Comparison of ENCODE assay signal across 9 cellular contexts in the genomic region with DNA sequence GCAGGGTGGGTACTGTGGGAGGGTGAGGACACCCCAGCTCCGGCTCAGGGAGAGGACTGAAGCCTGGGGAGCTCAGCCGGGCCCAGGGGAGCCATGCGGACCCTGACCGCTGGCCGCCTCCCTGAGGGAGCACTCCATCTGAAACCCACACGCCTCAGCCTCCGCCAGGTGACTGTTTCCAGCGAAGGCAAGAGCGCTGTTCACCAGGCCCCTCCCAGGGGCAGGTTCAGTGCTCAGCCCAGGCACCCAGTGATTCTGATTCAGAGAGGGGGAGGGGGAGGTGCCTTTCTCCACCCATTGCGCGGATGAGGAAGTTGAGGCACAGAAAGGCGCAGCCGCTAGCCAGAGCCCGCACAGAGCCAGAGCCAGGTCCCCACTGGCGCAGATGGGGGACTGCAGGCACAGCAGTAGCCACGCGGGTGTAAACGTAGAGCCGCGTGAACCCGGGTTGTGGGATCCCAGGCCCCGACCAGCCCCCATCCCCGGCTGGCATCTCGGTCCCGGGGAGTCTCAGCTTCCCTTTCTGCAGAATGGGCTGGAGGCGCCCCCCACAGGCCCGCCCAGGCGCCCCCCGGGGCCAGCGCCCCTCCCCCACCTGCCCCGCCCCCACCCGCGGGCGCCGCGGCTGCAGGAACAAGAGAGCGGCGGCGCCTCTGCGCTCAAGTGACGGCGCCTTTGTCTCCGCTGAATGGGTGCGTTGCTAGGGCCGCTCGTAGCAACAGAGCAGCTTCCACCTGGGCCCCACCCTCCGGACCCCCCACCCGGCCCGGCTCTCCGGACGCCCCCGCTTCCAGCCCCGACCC. TPM values are rescaled to one million over a fixed set of nuclear protein-coding genes. Genes with fewer than 3 reads are reported as not detected.
A peak's percentile ranks its signal among the peaks of the same experiment; 100 is the strongest.
DNase-seq lines count a peak whose midpoint lies in the region; ATAC-seq, FAIRE-seq and TF ChIP-seq lines count a peak whose summit lies in the region.
"Had no signal": no experiment of that assay in that cellular context is flagged by ENCODE, and none has a peak within 500 bp of the region (broad histone marks: within the 10 kb centered on the region; RNA-seq: fewer than 3 reads in every experiment).

No MANE protein-coding gene starts in this region.

- H3K9me2 ChIP-seq in hepatocyte (replicated peaks; ENCODE audit: insufficient read depth), result no peaks in the 10 kb centered on the region

- H3K4me2 ChIP-seq in HepG2 (ENCODE audit: low read depth, low read length) (peak overlapping the region; percentile 47; the same call in 1 of the 2 replicates), hepatocyte (peak overlapping the region; percentile 92)

- no peaks in the 10 kb centered on the region for H3K36me3 ChIP-seq in HepG2 (replicated peaks in 1 of 2; ENCODE audit: control insufficient read depth in 1 of 2, insufficient read depth in 2 of 2, low read length in 2 of 2)
- no peaks in the 10 kb centered on the region for H3K36me3 ChIP-seq in right lobe of liver
- no peaks in the 10 kb centered on the region for H3K36me3 ChIP-seq in hepatocyte (replicated peaks; ENCODE audit: insufficient read depth, low read depth)

- H3K79me2 ChIP-seq in HepG2 (ENCODE audit: insufficient read depth, low read length), result no peaks in the 10 kb centered on the region
- H3K79me2 ChIP-seq in hepatocyte, result no peaks in the 10 kb centered on the region

- H3K4me1 ChIP-seq in HepG2 (ENCODE audit: insufficient read depth, low read length) (peaks cover 41% of the 10 kb centered on the region), right lobe of liver (peaks cover 0 to 3% (median 0%) of the 10 kb centered on the region in 4 donors), hepatocyte (ENCODE audit: insufficient read depth) (peaks cover 9% of the 10 kb centered on the region)

- 32% methylated on average over 18 of the region's 53 CpGs for WGBS in HepG2 (ENCODE audit: low lambda C conversion rate)
- 11% methylated on average over 9 of the region's 53 CpGs for WGBS in right lobe of liver (ENCODE audit: insufficient coverage, low coverage, low lambda C conversion rate, missing lambda C conversion rate)
- WGBS in hepatocyte (ENCODE audit: low lambda C conversion rate, missing lambda C conversion rate), result 31% methylated on average over 22 of the region's 53 CpGs

- H4K20me1 ChIP-seq in HepG2 (ENCODE audit: insufficient read depth, low read length) (no peaks in the 10 kb centered on the region), hepatocyte (ENCODE audit: insufficient read depth, poor library complexity, severe bottlenecking) (no peaks in the 10 kb centered on the region)

- no peak for TF ChIP-seq RAD21 in HepG2 (CRISPR knock-in tag; IDR thresholded peaks at IDR 0.05)

- no peak for TF ChIP-seq CTCF in HepG2 (CRISPR knock-in tag; IDR thresholded peaks at IDR 0.05)
- no peak for TF ChIP-seq CTCF in right lobe of liver (IDR thresholded peaks at IDR 0.05)
- TF ChIP-seq CTCF in hepatocyte (IDR thresholded peaks at IDR 0.05; ENCODE audit: poor library complexity), result no peak

- POLR2A ChIA-PET in HepG2 (lab: Yijun Ruan, JAX), result no interaction called here

- H3K27ac ChIP-seq in HepG2 (ENCODE audit: extremely low read length, insufficient read depth, low read length) (no peak overlapping the region), right lobe of liver (no peak overlapping the region), hepatocyte (no peak overlapping the region)
- H3K27ac ChIP-seq: skin epidermis had no signal

- H3K9me3 ChIP-seq in HepG2 (ENCODE audit: low read length), result no peaks in the 10 kb centered on the region
- no peaks in the 10 kb centered on the region for H3K9me3 ChIP-seq in right lobe of liver
- H3K9me3 ChIP-seq in hepatocyte (ENCODE audit: low read depth), result no peaks in the 10 kb centered on the region

- no peak for FAIRE-seq in HepG2 (lab: Jason Lieb, UNC)

- ATAC-seq in HepG2 (no peak), right lobe of liver (no peak), HG02763 (IDR thresholded peaks at IDR 0.05; ENCODE audit: unreplicated experiment) (no peak), HG02973 (IDR thresholded peaks at IDR 0.05; ENCODE audit: unreplicated experiment) (no peak)

- no peak for DNase-seq in HepG2 (ENCODE audit: low spot score)
- DNase-seq in right lobe of liver, result no peak
- DNase-seq in NCI-H774 (lab: John Stamatoyannopoulos, UW), result peak; percentile 52
- DNase-seq in hepatocyte (ENCODE audit: low spot score), result peak; percentile 47
- no peak for DNase-seq in occipital lobe (lab: John Stamatoyannopoulos, UW)
- DNase-seq in GM03348 (ENCODE audit: low spot score), result no peak

- H3K27me3 ChIP-seq in HepG2 (ENCODE audit: control insufficient read depth in 1 of 2, insufficient read depth in 2 of 2, low read length in 2 of 2) (peaks cover 4 to 60% of the 10 kb centered on the region in 2 experiments), right lobe of liver (peaks cover 0 to 10% of the 10 kb centered on the region in 2 donors), hepatocyte (peaks cover 29% of the 10 kb centered on the region)

- no TSS peak for BruUV-seq in HepG2 (replicated peaks; lab: Mats Ljungman, UMichigan)

- CTCF ChIA-PET in HepG2 (lab: Yijun Ruan, JAX; ENCODE audit: low intra/inter-chr PET ratio, low total read pairs), result no interaction called here

- H3K9ac ChIP-seq in HepG2 (ENCODE audit: insufficient read depth, low read depth, low read length), result no peak overlapping the region

- no peak for TF ChIP-seq EP300 in HepG2 (IDR thresholded peaks at IDR 0.05; ENCODE audit: low read depth in 2 of 2, low read length in 2 of 2)
- no peak for TF ChIP-seq EP300 in HepG2 (CRISPR knock-in tag; IDR thresholded peaks at IDR 0.05; ENCODE audit: borderline replicate concordance)

- H3K4me3 ChIP-seq in HepG2 (replicated peaks in 1 of 3; ENCODE audit: insufficient read depth in 1 of 3, low read depth in 2 of 3, low read length in 3 of 3) (peak overlapping the region in 1 of 3 experiments; percentile 23; a peak in 1 of 6 replicates), right lobe of liver (no peak overlapping the region), hepatocyte (no peak overlapping the region)

- H2AFZ ChIP-seq in HepG2 (ENCODE audit: low read length), result no peak overlapping the region
- no peak overlapping the region for H2AFZ ChIP-seq in hepatocyte

- in situ Hi-C loops in HepG2 (cut with HindIII; ENCODE audit: extremely low pct_ligation_motif_present, low pct_unique_long_range_greater_than_20kb), result no loop called here

- intact Hi-C loops in HepG2 (cut with micrococcal nuclease; ENCODE audit: unreplicated experiment) (loop anchor here (5.0 kb wide), 1 partner anchor 60 kb away; no protein-coding TSS in a partner anchor), right lobe of liver (cut with DNase I) (no loop called here)

- TF ChIP-seq POLR2A in HepG2 (IDR thresholded peaks at IDR 0.05; ENCODE audit: insufficient read depth in 1 of 2, low read depth in 2 of 2, low read length in 2 of 2) (no peak), right lobe of liver (IDR thresholded peaks at IDR 0.05) (no peak)

RNA-seq across cellular contexts. Expression of a gene that starts 27.2 kb away (rescaled TPM):
- not detected in 2 replicates for total RNA-seq in HepG2 (2016; rRNA removed; fragmentation: Illumina TruSeq; extraction: Trizol)
- total RNA-seq in HepG2 (2016; cell fraction: cytosol; rRNA removed; fragmentation: Illumina TruSeq; extraction: Trizol; ENCODE audit: low read depth), result not detected in 2 replicates
- total RNA-seq in HepG2 (2016; cell fraction: insoluble cytoplasmic fraction; rRNA removed; fragmentation: Illumina TruSeq; extraction: Trizol), result not detected in 2 replicates
- total RNA-seq in HepG2 (2016; cell fraction: membrane; rRNA removed; fragmentation: Illumina TruSeq; extraction: Trizol), result not detected in 2 replicates
- total RNA-seq in HepG2 (2016; cell fraction: nucleus; rRNA removed; fragmentation: Illumina TruSeq; extraction: Trizol), result not detected in 2 replicates
- not detected in 2 replicates for polyA plus RNA-seq in HepG2 (2011; rRNA removed)
- polyA plus RNA-seq in HepG2 (2011; cell fraction: cytosol; rRNA removed), result not detected in 2 replicates
- not detected in 2 replicates for polyA plus RNA-seq in HepG2 (2011; cell fraction: nucleus; rRNA removed)
- not detected in 2 replicates for polyA plus RNA-seq in HepG2 (2012)
- polyA plus RNA-seq in HepG2 (2016; cell fraction: cytosol; fragmentation: Illumina TruSeq; extraction: Trizol; ENCODE audit: low read depth), result not detected in 2 replicates
- not detected in 2 replicates for polyA plus RNA-seq in HepG2 (2016; cell fraction: insoluble cytoplasmic fraction; fragmentation: Illumina TruSeq; extraction: Trizol; ENCODE audit: low read depth)
- not detected in 2 replicates for polyA plus RNA-seq in HepG2 (2016; cell fraction: membrane; fragmentation: Illumina TruSeq; extraction: Trizol; ENCODE audit: low read depth)
- not detected in 2 replicates for polyA plus RNA-seq in HepG2 (2016; cell fraction: nucleus; fragmentation: Illumina TruSeq; extraction: Trizol; ENCODE audit: insufficient read depth, low read depth)
- polyA minus RNA-seq in HepG2 (2011; rRNA and poly(A)+ RNA removed; ENCODE audit: low replicate concordance), result not detected in 2 replicates
- not detected in 2 replicates for polyA minus RNA-seq in HepG2 (2011; cell fraction: cytosol; rRNA and poly(A)+ RNA removed)
- not detected in 2 replicates for polyA minus RNA-seq in HepG2 (2011; cell fraction: nucleus; rRNA and poly(A)+ RNA removed)
- not detected for total RNA-seq in right lobe of liver
- total RNA-seq in hepatocyte, result not detected in 2 replicates
- not detected in 2 replicates for polyA plus RNA-seq in hepatocyte
- not detected for total RNA-seq in occipital lobe

RNA-seq across cellular contexts. Expression of a gene that starts 29.8 kb away (rescaled TPM):
- total RNA-seq in HepG2 (2016; rRNA removed; fragmentation: Illumina TruSeq; extraction: Trizol) (38.8 and 44.7 TPM in 2 replicates), right lobe of liver (under 1 TPM in 1 of 6 experiments, not detected in 5; 0.26 TPM), hepatocyte (0.07 and 0.20 TPM in 2 replicates), occipital lobe (under 0.01 TPM)
- 7.2 and 7.8 TPM in 2 replicates for total RNA-seq in HepG2 (2016; cell fraction: cytosol; rRNA removed; fragmentation: Illumina TruSeq; extraction: Trizol; ENCODE audit: low read depth)
- 32.3 and 46.7 TPM in 2 replicates for total RNA-seq in HepG2 (2016; cell fraction: insoluble cytoplasmic fraction; rRNA removed; fragmentation: Illumina TruSeq; extraction: Trizol)
- total RNA-seq in HepG2 (2016; cell fraction: membrane; rRNA removed; fragmentation: Illumina TruSeq; extraction: Trizol), result 22.5 and 25.3 TPM in 2 replicates
- total RNA-seq in HepG2 (2016; cell fraction: nucleus; rRNA removed; fragmentation: Illumina TruSeq; extraction: Trizol), result 26.4 and 32.4 TPM in 2 replicates
- polyA plus RNA-seq in HepG2 (2011; rRNA removed) (28.9 and 43.2 TPM in 2 replicates), hepatocyte (0.13 and 0.36 TPM in 2 replicates)
- 25.4 and 37.8 TPM in 2 replicates for polyA plus RNA-seq in HepG2 (2011; cell fraction: cytosol; rRNA removed)
- polyA plus RNA-seq in HepG2 (2011; cell fraction: nucleus; rRNA removed), result 82.6 and 84.5 TPM in 2 replicates
- polyA plus RNA-seq in HepG2 (2012), result 22.4 and 32.6 TPM in 2 replicates
- 6.7 and 7.0 TPM in 2 replicates for polyA plus RNA-seq in HepG2 (2016; cell fraction: cytosol; fragmentation: Illumina TruSeq; extraction: Trizol; ENCODE audit: low read depth)
- 34.3 and 43.6 TPM in 2 replicates for polyA plus RNA-seq in HepG2 (2016; cell fraction: insoluble cytoplasmic fraction; fragmentation: Illumina TruSeq; extraction: Trizol; ENCODE audit: low read depth)
- polyA plus RNA-seq in HepG2 (2016; cell fraction: membrane; fragmentation: Illumina TruSeq; extraction: Trizol; ENCODE audit: low read depth), result 17.4 and 17.9 TPM in 2 replicates
- polyA plus RNA-seq in HepG2 (2016; cell fraction: nucleus; fragmentation: Illumina TruSeq; extraction: Trizol; ENCODE audit: insufficient read depth, low read depth), result 59.8 and 63.0 TPM in 2 replicates
- polyA minus RNA-seq in HepG2 (2011; rRNA and poly(A)+ RNA removed; ENCODE audit: low replicate concordance), result 75.6 TPM in 1 of 2 replicates, not detected in the other
- polyA minus RNA-seq in HepG2 (2011; cell fraction: cytosol; rRNA and poly(A)+ RNA removed), result 33.2 and 39.7 TPM in 2 replicates
- polyA minus RNA-seq in HepG2 (2011; cell fraction: nucleus; rRNA and poly(A)+ RNA removed), result 18.8 and 21.6 TPM in 2 replicates

Comparison
In these comparisons a context has a peak if more than half of its experiments do, and no peak if none do; other contexts are left out.
1. DNase-seq: peak in NCI-H774 (single experiment) and hepatocyte (single experiment); none in HepG2 (single experiment), right lobe of liver (0 of 3), occipital lobe (single experiment) and GM03348 (single experiment).